In the genomic region with DNA sequence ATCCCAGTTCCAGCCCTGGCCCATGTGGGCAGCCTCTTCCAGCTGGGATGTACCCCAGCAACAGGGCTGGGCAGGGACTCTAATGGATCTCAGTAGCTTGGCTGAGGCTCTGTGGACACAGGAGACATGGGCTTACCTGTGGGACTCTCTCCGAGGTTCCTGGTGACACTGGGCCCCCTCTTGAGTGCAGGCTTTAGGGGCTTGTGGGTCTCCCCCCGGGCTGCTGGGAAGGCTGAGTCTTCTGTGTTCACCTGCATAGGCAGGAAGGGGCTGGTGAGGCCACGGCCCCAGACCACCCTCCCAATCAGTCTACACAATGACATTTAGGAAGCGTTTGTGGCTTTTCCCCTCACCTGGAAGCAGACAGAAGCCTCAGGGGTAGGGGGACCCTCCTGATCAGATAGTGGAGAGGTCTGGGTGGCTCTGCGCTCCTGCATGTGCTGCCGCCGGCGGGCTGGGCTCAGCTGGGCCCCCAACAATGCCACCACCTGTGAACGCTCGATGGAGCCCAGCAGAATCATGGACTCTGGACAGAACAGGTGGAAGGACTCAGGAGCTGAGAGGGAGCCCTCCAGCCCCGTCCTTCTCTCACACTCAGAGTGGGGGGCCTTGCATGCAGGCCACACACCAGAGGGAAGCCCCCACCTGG, we compare ENCODE assay signal across 31 cellular contexts. TPM values are rescaled to one million over a fixed set of nuclear protein-coding genes. Genes with fewer than 3 reads are reported as not detected.
A peak's percentile ranks its signal among the peaks of the same experiment; 100 is the strongest.
DNase-seq lines count a peak whose midpoint lies in the region; ATAC-seq, FAIRE-seq and TF ChIP-seq lines count a peak whose summit lies in the region.
"Had no signal": no experiment of that assay in that cellular context is flagged by ENCODE, and none has a peak within 500 bp of the region (broad histone marks: within the 10 kb centered on the region; RNA-seq: fewer than 3 reads in every experiment).

No MANE protein-coding gene starts in this region.

- no peaks in the 10 kb centered on the region for H3K36me3 Mint-ChIP-seq in activated T-helper 17 cell treated with anti-CD3 and anti-CD28 coated beads, Interleukin-2, amount 50 U/mL, for 72 hours (ENCODE audit: low read depth)

- H3K4me1 ChIP-seq in mucosa of descending colon (ENCODE audit: low read depth) (peaks cover 22% of the 10 kb centered on the region), small intestine (ENCODE audit: control insufficient read depth in 2 of 2, insufficient read depth in 1 of 2, low read depth in 1 of 2, low read length in 1 of 2) (peaks cover 4 to 8% of the 10 kb centered on the region in 2 donors)
- H3K4me1 ChIP-seq: Caco-2 had no signal

- H3K27ac ChIP-seq in 22Rv1 = peak overlapping the region; percentile 53; the same call in 1 of the 2 replicates
- peak overlapping the region; percentile 89 to 92 for H3K27ac ChIP-seq in small intestine (ENCODE audit: low read depth in 1 of 2, low read length in 1 of 2)
- H3K27ac ChIP-seq: BLaER1 treated with 17β-estradiol and CSF1 and Interleukin-3, amounts not matched to agents 10 nM and 100 nM; GM23248 had no signal

- no peak for TF ChIP-seq CTCF in 22Rv1 (IDR thresholded peaks at IDR 0.05)
- TF ChIP-seq CTCF in mucosa of descending colon (IDR thresholded peaks at IDR 0.05) = no peak

- H3K9me3 Mint-ChIP-seq in activated T-helper 17 cell treated with anti-CD3 and anti-CD28 coated beads, Interleukin-2, amount 50 U/mL, for 72 hours = no peaks in the 10 kb centered on the region
- H3K9me3 Mint-ChIP-seq: CD4-positive, alpha-beta memory T cell had no signal

- peak overlapping the region; percentile 75 for H3K27ac Mint-ChIP-seq in activated T-helper 17 cell treated with anti-CD3 and anti-CD28 coated beads, Interleukin-2, amount 50 U/mL, for 72 hours

- intact Hi-C loops in mucosa of descending colon (cut with DNase I, micrococcal nuclease) = no loop called here

- H3K27me3 Mint-ChIP-seq in activated T-helper 17 cell treated with anti-CD3 and anti-CD28 coated beads, Interleukin-2, amount 50 U/mL, for 72 hours = no peaks in the 10 kb centered on the region
- H3K27me3 Mint-ChIP-seq: CD4-positive, alpha-beta memory T cell had no signal

- FAIRE-seq in small intestine (lab: Jason Lieb, UNC) = no peak
- FAIRE-seq: A204.1, G401.6, HTR-8/SVneo had no signal

- DNase-seq in mucosa of descending colon = no peak
- DNase-seq in small intestine = no peak
- DNase-seq in AG20443 (ENCODE audit: low spot score) = no peak
- DNase-seq in dedifferentiated amniotic fluid mesenchymal stem cell (ENCODE audit: extremely low spot score) = no peak
- DNase-seq in SK-N-DZ (ENCODE audit: low spot score) = no peak
- DNase-seq: AML-193; Caco-2; CD4-positive, alpha-beta memory T cell; GM23248; KBM-7; MV-4-11; NCI-H1105; NCI-H1436 treated with DMSO at 0.1 percent for 48 hours; NCI-H1930; NCI-H2107; NCI-H446; NCI-H526; NCI-H82; NK-92 treated with Interleukin-12 subunit alpha and Interleukin-12 subunit beta, amount 100 ng/mL, for 24 hours; PC-3; SIG-M5; SK-N-SH had no signal

- no peaks in the 10 kb centered on the region for H3K4me1 Mint-ChIP-seq in activated T-helper 17 cell treated with anti-CD3 and anti-CD28 coated beads, Interleukin-2, amount 50 U/mL, for 72 hours

- H3K4me3 Mint-ChIP-seq in activated T-helper 17 cell treated with anti-CD3 and anti-CD28 coated beads, Interleukin-2, amount 50 U/mL, for 72 hours = no peak overlapping the region

- WGBS in small intestine, 3 donors = 62 to 78% (median 76%) methylated on average over 11 of the region's 11 CpGs

- H3K36me3 ChIP-seq in mucosa of descending colon (ENCODE audit: low read depth) = no peaks in the 10 kb centered on the region
- peaks cover 0 to 2% of the 10 kb centered on the region in 2 donors for H3K36me3 ChIP-seq in small intestine (ENCODE audit: control insufficient read depth in 2 of 2, insufficient read depth in 2 of 2, low read length in 2 of 2)

- H3K9me3 ChIP-seq in mucosa of descending colon = no peaks in the 10 kb centered on the region
- H3K9me3 ChIP-seq in small intestine (ENCODE audit: control insufficient read depth, low read depth) = no peaks in the 10 kb centered on the region
- H3K9me3 ChIP-seq: BLaER1 treated with 17β-estradiol and CSF1 and Interleukin-3, amounts not matched to agents 10 nM and 100 nM; Caco-2; SK-N-SH had no signal

- H3K4me3 ChIP-seq in mucosa of descending colon = no peak overlapping the region
- no peak overlapping the region for H3K4me3 ChIP-seq in small intestine (ENCODE audit: low read depth in 1 of 2, low read length in 2 of 2)
- H3K4me3 ChIP-seq: BLaER1 treated with 17β-estradiol and CSF1 and Interleukin-3, amounts not matched to agents 10 nM and 100 nM; GM23248 had no signal

- H3K27me3 ChIP-seq in small intestine (ENCODE audit: control insufficient read depth in 2 of 2, insufficient read depth in 2 of 2, low read length in 2 of 2) = no peaks in the 10 kb centered on the region
- H3K27me3 ChIP-seq: BLaER1 treated with 17β-estradiol and CSF1 and Interleukin-3, amounts not matched to agents 10 nM and 100 nM had no signal

- no peak for ATAC-seq in activated T-helper 17 cell treated with anti-CD3 and anti-CD28 coated beads, Interleukin-2, amount 50 U/mL, for 72 hours (replicated peaks)
- peak; percentile 2 for ATAC-seq in mucosa of descending colon
- ATAC-seq: PC-3 had no signal

RNA-seq across cellular contexts. Expression of a gene that starts 8.4 kb away (rescaled TPM):
- 10 to 100 TPM in 1 of 2 donors, 1 to 10 TPM in 1; 9.5 to 13.7 TPM for total RNA-seq in activated T-helper 17 cell treated with anti-CD3 and anti-CD28 coated beads, Interleukin-2, amount 50 U/mL, for 72 hours
- total RNA-seq in mucosa of descending colon = 100 to 1,000 TPM in 1 of 3 donors, 10 to 100 TPM in 2; 31.1 to 105 (median 72.0) TPM
- 10 to 100 TPM; 10.0 to 19.0 (median 11.6) TPM for polyA plus RNA-seq in small intestine
- 10.6 and 18.8 TPM in 2 replicates for polyA plus RNA-seq in SK-N-DZ (2014; cell fraction: cytosol; rRNA removed)
- polyA plus RNA-seq in SK-N-DZ (2014; cell fraction: nucleus; rRNA removed) = 85.0 and 92.0 TPM in 2 replicates

RNA-seq across cellular contexts. Expression of a gene that starts 8.5 kb away (rescaled TPM):
- total RNA-seq in activated T-helper 17 cell treated with anti-CD3 and anti-CD28 coated beads, Interleukin-2, amount 50 U/mL, for 72 hours = 100 to 1,000 TPM; 156 to 183 TPM
- total RNA-seq in mucosa of descending colon = 100 to 1,000 TPM in 1 of 3 donors, 10 to 100 TPM in 2; 87.8 to 126 (median 90.1) TPM
- polyA plus RNA-seq in small intestine = 100 to 1,000 TPM; 124 to 346 (median 258) TPM
- 212 and 257 TPM in 2 replicates for polyA plus RNA-seq in SK-N-DZ (2014; cell fraction: cytosol; rRNA removed)
- polyA plus RNA-seq in SK-N-DZ (2014; cell fraction: nucleus; rRNA removed) = 178 and 207 TPM in 2 replicates

RNA-seq across cellular contexts. Expression of a gene that starts 15.6 kb away (rescaled TPM):
- total RNA-seq in activated T-helper 17 cell treated with anti-CD3 and anti-CD28 coated beads, Interleukin-2, amount 50 U/mL, for 72 hours = 1 to 10 TPM; 2.5 to 6.7 TPM
- total RNA-seq in mucosa of descending colon = 10 to 100 TPM; 14.1 to 29.8 (median 16.4) TPM
- polyA plus RNA-seq in small intestine = 10 to 100 TPM in 2 of 3 donors, 1 to 10 TPM in 1; 9.7 to 11.3 (median 10.3) TPM
- polyA plus RNA-seq in SK-N-DZ (2014; cell fraction: cytosol; rRNA removed) = 39.7 and 60.4 TPM in 2 replicates
- 45.1 and 58.4 TPM in 2 replicates for polyA plus RNA-seq in SK-N-DZ (2014; cell fraction: nucleus; rRNA removed)

RNA-seq across cellular contexts. Expression of a gene that starts 25.0 kb away (rescaled TPM):
- not detected for total RNA-seq in activated T-helper 17 cell treated with anti-CD3 and anti-CD28 coated beads, Interleukin-2, amount 50 U/mL, for 72 hours
- total RNA-seq in mucosa of descending colon = under 1 TPM in 2 of 3 donors, not detected in 1; 0.14 to 0.63 TPM
- polyA plus RNA-seq in small intestine = under 1 TPM in 1 of 3 donors, not detected in 2; 0.19 TPM
- polyA plus RNA-seq in SK-N-DZ (2014; cell fraction: cytosol; rRNA removed) = 2.1 and 3.2 TPM in 2 replicates
- 1.5 and 5.1 TPM in 2 replicates for polyA plus RNA-seq in SK-N-DZ (2014; cell fraction: nucleus; rRNA removed)
- total RNA-seq: CD4-positive, alpha-beta memory T cell; GM23248; LHCN-M2; MCF 10A; PC-3 had no signal
- polyA plus RNA-seq: AG04450; CD4-positive, alpha-beta memory T cell; GM23248 had no signal

RNA-seq across cellular contexts. Expression of a gene that starts 26.8 kb away (rescaled TPM):
- total RNA-seq in activated T-helper 17 cell treated with anti-CD3 and anti-CD28 coated beads, Interleukin-2, amount 50 U/mL, for 72 hours = under 1 TPM; 0.05 to 0.39 TPM
- total RNA-seq in mucosa of descending colon = 1 to 10 TPM; 1.1 to 8.7 (median 2.8) TPM
- polyA plus RNA-seq in small intestine = 1 to 10 TPM in 1 of 3 donors, under 1 TPM in 1, not detected in 1; 0.27 to 3.8 TPM
- polyA plus RNA-seq in SK-N-DZ (2014; cell fraction: cytosol; rRNA removed) = 6.1 and 15.3 TPM in 2 replicates
- 203 and 207 TPM in 2 replicates for polyA plus RNA-seq in SK-N-DZ (2014; cell fraction: nucleus; rRNA removed)
- total RNA-seq: CD4-positive, alpha-beta memory T cell; MCF 10A; PC-3 had no signal
- polyA plus RNA-seq: CD4-positive, alpha-beta memory T cell had no signal
